In the genomic region with DNA sequence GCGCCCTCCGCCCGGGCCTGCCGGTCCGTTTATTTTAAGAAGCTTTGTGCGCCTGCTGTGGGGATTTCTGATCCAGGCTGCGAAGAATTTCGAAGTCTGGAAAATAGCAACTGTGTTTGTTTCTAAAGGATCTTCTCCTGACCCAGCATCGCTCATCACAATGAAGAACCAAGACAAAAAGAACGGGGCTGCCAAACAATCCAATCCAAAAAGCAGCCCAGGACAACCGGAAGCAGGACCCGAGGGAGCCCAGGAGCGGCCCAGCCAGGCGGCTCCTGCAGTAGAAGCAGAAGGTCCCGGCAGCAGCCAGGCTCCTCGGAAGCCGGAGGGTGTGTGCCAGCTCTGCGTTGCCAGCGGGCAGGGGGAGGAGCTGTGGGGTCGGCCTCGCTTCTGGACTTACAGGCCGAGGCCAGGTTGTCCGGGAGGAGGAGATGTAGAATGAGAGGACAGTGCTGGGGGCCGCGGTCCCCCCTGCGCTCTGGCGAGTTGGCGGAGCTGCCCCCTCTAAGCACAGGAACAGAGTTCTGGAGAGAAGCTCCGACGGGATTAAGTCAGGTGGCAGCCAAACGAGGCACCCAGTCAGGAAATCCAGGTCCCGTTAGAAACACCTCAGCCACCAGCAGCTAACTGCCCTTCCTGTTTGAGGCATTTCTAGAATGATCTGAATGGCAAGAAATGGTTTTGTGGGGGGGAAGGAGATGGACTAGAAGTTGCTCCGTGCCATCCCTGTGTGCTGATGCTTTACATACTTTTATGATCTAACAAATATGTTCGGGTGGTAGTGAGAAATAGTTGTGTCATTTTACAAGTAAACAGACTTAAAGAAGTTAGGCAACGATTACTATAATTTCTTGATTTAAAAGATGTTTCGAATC, we compare ENCODE assay signal across 1 cellular context.
A peak's percentile ranks its signal among the peaks of the same experiment; 100 is the strongest.
TF ChIP-seq lines count a peak whose summit lies in the region.

No MANE protein-coding gene starts in this region.

TF ChIP-seq in GM12878, 131 proteins besides CTCF, POLR2A, EP300 and RAD21:
- TF ChIP-seq EGR1 (IDR thresholded peaks at IDR 0.05; ENCODE audit: borderline replicate concordance in 1 of 2, low read depth in 2 of 2, low read length in 2 of 2) (0 out of 3 replicates have a peak, but pooled peaks of 1 of the 2 experiments have one; percentile 3), KLF5 (IDR thresholded peaks at IDR 0.05; ENCODE audit: partially characterized antibody) (no peak), GATAD2B (conservative IDR thresholded peaks at IDR 0.05; ENCODE audit: low read depth) (no peak), IRF4 (IDR thresholded peaks at IDR 0.05; ENCODE audit: low read depth, low read length) (no peak), JUND (IDR thresholded peaks at IDR 0.05; ENCODE audit: low read depth, low read length) (no peak), ZZZ3 (IDR thresholded peaks at IDR 0.05; ENCODE audit: control insufficient read depth, insufficient read length, low read depth) (no peak), MEF2B (IDR thresholded peaks at IDR 0.05; ENCODE audit: partially characterized antibody, poor library complexity, severe bottlenecking) (no peak), NR2F1 (conservative IDR thresholded peaks at IDR 0.05) (no peak), CBFB (IDR thresholded peaks at IDR 0.05; ENCODE audit: low read depth) (0 out of 2 replicates have a peak, but pooled peaks have one; percentile 12), MYC (IDR thresholded peaks at IDR 0.05; ENCODE audit: insufficient read depth, insufficient read length, insufficient replicate concordance, low read length, severe bottlenecking) (no peak), EZH2 (IDR thresholded peaks at IDR 0.05; ENCODE audit: borderline replicate concordance, control insufficient read depth, low read depth, low read length) (no peak), TCF3 (IDR thresholded peaks at IDR 0.05; ENCODE audit: borderline replicate concordance, insufficient read depth, low read depth, low read length) (no peak), IKZF2 (IDR thresholded peaks at IDR 0.05) (peak in 1 of 2 experiments; percentile 40), ZNF24 (IDR thresholded peaks at IDR 0.05) (no peak), YY1 (IDR thresholded peaks at IDR 0.05; ENCODE audit: low read depth, low read length) (0 out of 2 replicates have a peak, but pooled peaks have one; percentile 20), ASH2L (IDR thresholded peaks at IDR 0.05; ENCODE audit: borderline replicate concordance, low read depth) (no peak), SPI1 (IDR thresholded peaks at IDR 0.05; ENCODE audit: borderline replicate concordance, insufficient read depth, low read depth, low read length) (peak; percentile 16; the same call in 1 of the 2 replicates), MTA3 (IDR thresholded peaks at IDR 0.05; ENCODE audit: borderline replicate concordance, low read length) (peak; percentile 13; the same call in 1 of the 2 replicates)
- TF ChIP-seq, protein P1, sequence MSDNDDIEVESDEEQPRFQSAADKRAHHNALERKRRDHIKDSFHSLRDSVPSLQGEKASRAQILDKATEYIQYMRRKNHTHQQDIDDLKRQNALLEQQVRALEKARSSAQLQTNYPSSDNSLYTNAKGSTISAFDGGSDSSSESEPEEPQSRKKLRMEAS (IDR thresholded peaks at IDR 0.05; ENCODE audit: low read depth, low read length) = no peak
- TF ChIP-seq, protein P2, sequence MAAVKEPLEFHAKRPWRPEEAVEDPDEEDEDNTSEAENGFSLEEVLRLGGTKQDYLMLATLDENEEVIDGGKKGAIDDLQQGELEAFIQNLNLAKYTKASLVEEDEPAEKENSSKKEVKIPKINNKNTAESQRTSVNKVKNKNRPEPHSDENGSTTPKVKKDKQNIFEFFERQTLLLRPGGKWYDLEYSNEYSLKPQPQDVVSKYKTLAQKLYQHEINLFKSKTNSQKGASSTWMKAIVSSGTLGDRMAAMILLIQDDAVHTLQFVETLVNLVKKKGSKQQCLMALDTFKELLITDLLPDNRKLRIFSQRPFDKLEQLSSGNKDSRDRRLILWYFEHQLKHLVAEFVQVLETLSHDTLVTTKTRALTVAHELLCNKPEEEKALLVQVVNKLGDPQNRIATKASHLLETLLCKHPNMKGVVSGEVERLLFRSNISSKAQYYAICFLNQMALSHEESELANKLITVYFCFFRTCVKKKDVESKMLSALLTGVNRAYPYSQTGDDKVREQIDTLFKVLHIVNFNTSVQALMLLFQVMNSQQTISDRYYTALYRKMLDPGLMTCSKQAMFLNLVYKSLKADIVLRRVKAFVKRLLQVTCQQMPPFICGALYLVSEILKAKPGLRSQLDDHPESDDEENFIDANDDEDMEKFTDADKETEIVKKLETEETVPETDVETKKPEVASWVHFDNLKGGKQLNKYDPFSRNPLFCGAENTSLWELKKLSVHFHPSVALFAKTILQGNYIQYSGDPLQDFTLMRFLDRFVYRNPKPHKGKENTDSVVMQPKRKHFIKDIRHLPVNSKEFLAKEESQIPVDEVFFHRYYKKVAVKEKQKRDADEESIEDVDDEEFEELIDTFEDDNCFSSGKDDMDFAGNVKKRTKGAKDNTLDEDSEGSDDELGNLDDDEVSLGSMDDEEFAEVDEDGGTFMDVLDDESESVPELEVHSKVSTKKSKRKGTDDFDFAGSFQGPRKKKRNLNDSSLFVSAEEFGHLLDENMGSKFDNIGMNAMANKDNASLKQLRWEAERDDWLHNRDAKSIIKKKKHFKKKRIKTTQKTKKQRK (IDR thresholded peaks at IDR 0.05; ENCODE audit: low read depth, low read length) = no peak
